In genomic region chr15:83142151-83142550, GRCh38 we compare ENCODE assay signal across 3 cellular contexts. TPM values are rescaled to one million over a fixed set of nuclear protein-coding genes. Genes with fewer than 3 reads are reported as not detected.
"Had no signal": no experiment of that assay in that cellular context is flagged by ENCODE, and none has a peak within 500 bp of the region (broad histone marks: within the 10 kb centered on the region; RNA-seq: fewer than 3 reads in every experiment).

No MANE protein-coding gene starts in this region.

RNA-seq across cellular contexts. Expression of gene TM6SF1, which starts 34.7 kb away (rescaled TPM):
- total RNA-seq: PC-3, PC-9, RPMI7951 had no signal
